In the genomic region with DNA sequence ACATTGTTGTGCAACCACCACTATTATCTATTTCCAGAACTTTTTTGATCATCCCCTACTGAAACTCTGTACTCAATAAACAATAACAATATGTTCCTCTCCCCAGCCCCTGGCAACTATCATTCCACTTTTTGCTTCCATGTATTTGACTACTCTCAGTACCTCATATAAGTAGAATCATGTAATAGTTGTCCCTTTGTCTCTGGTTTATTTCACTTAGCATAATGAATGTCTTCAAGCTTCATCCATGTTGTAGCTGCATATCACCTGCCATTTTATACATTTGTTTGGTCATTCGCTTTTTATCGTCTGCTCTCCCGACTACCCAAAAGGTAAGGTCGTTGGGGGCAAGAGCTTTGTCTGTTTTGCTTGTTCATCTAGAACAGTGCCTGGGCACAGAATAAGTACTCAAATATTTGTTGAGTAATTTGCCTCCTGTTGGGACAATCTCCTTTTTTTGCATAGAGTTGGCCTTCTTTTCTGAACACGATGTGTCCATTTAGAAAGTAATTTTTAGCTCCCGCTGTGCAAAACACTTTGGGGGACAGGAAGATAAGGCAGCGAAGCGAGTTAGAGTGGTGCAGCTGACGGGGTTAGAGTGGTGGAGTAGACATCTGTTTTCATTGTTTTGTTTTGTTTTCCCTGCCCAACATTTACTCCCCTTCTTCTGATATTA, we compare ENCODE assay signal across 18 cellular contexts.
DNase-seq lines count a peak whose midpoint lies in the region; ATAC-seq and TF ChIP-seq lines count a peak whose summit lies in the region.
"Had no signal": no experiment of that assay in that cellular context is flagged by ENCODE, and none has a peak within 500 bp of the region (broad histone marks: within the 10 kb centered on the region; RNA-seq: fewer than 3 reads in every experiment).

No MANE protein-coding gene starts in this region.

- no peak overlapping the region for H2BK120ac ChIP-seq in IMR-90 (ENCODE audit: low read depth, low read length)

- H3K4me2 ChIP-seq in IMR-90 (ENCODE audit: low read depth, low read length): no peak overlapping the region

- no peak overlapping the region for H2AK9ac ChIP-seq in IMR-90 (replicated peaks; ENCODE audit: low read depth, low read length, poor library complexity)

- no peak overlapping the region for H3K9ac ChIP-seq in IMR-90 (ENCODE audit: low read depth, low read length)
- H3K9ac ChIP-seq: GM23248 had no signal

- no peak overlapping the region for H3K23ac ChIP-seq in IMR-90 (ENCODE audit: low read depth, low read length)

- H3K36me3 ChIP-seq in IMR-90 (ENCODE audit: control insufficient read depth, insufficient read depth, low read length) (no peaks in the 10 kb centered on the region), thyroid gland (no peaks in the 10 kb centered on the region), spleen (no peaks in the 10 kb centered on the region)
- H3K36me3 ChIP-seq: breast epithelium, upper lobe of left lung had no signal

- no peak overlapping the region for H2BK5ac ChIP-seq in IMR-90 (ENCODE audit: low read depth, low read length, poor library complexity, severe bottlenecking)

- TF ChIP-seq RAD21 in IMR-90 (IDR thresholded peaks at IDR 0.05; ENCODE audit: low read length): no peak

- intact Hi-C loops in IMR-90 (cut with micrococcal nuclease): no loop called here
- intact Hi-C loops in left ventricle myocardium superior (cut with micrococcal nuclease): no loop called here
- intact Hi-C loops in thyroid gland (cut with DNase I): no loop called here
- intact Hi-C loops in spleen (cut with DNase I; ENCODE audit: low total_unique reads): no loop called here

- ATAC-seq in IMR-90 (ENCODE audit: low read depth) (no peak), left ventricle myocardium superior (peak; percentile 39), GM19023 (IDR thresholded peaks at IDR 0.05; ENCODE audit: unreplicated experiment) (no peak)
- ATAC-seq: naive thymus-derived CD8-positive, alpha-beta T cell; T-helper 17 cell had no signal

- in situ Hi-C loops in IMR-90 (cut with MboI; ENCODE audit: low sequenced_read_pairs): no loop called here

- H2BK15ac ChIP-seq in IMR-90 (ENCODE audit: low read depth, low read length): no peak overlapping the region

- no peaks in the 10 kb centered on the region for H4K20me1 ChIP-seq in IMR-90 (ENCODE audit: insufficient read depth, low read length)

- H2AFZ ChIP-seq in IMR-90 (replicated peaks; ENCODE audit: low read length, poor library complexity): no peak overlapping the region
- H2AFZ ChIP-seq: GM23248 had no signal

- no peak overlapping the region for H3K4me3 ChIP-seq in IMR-90 (ENCODE audit: insufficient read depth, low read depth, low read length)
- no peak overlapping the region for H3K4me3 ChIP-seq in thyroid gland (replicated peaks in 1 of 3)
- no peak overlapping the region for H3K4me3 ChIP-seq in spleen
- H3K4me3 ChIP-seq: breast epithelium, GM23248, upper lobe of left lung had no signal

- H2BK20ac ChIP-seq in IMR-90 (ENCODE audit: low read depth, low read length): no peak overlapping the region

- H3K9me1 ChIP-seq in IMR-90 (ENCODE audit: insufficient read depth, low read length): peaks cover 1% of the 10 kb centered on the region; the same call in 1 of the 2 replicates

- H3K79me1 ChIP-seq in IMR-90 (ENCODE audit: low read depth in 1 of 2, low read length in 2 of 2): no peaks in the 10 kb centered on the region

- no CpG with 5 or more reads among the region's 9 CpGs for WGBS in IMR-90 (ENCODE audit: extremely low coverage in 2 of 2, insufficient read length in 1 of 2), 2 experiments
- WGBS in thyroid gland, 2 donors: 40 to 45% methylated on average over 9 of the region's 9 CpGs
- WGBS in spleen, 5 donors: 86 to 93% (median 89%) methylated on average over 9 of the region's 9 CpGs

- dilution Hi-C loops in IMR-90 (cut with HindIII; ENCODE audit: low sequenced_read_pairs, unreplicated experiment): no loop called here

- CTCF ChIA-PET in IMR-90 (lab: Yijun Ruan, JAX): no interaction called here
- CTCF ChIA-PET in RWPE1 (lab: Yijun Ruan, JAX): no interaction called here

- H3K18ac ChIP-seq in IMR-90 (ENCODE audit: low read depth, low read length): no peak overlapping the region

- no peak overlapping the region for H4K91ac ChIP-seq in IMR-90 (ENCODE audit: insufficient read depth, low read depth, low read length)

- H4K8ac ChIP-seq in IMR-90 (ENCODE audit: low read depth in 2 of 2, low read length in 2 of 2): no peak overlapping the region

- H3K9me3 ChIP-seq in IMR-90 (ENCODE audit: control insufficient read depth, insufficient read depth, low read length) (peaks cover 3% of the 10 kb centered on the region), thyroid gland (no peaks in the 10 kb centered on the region), spleen (peaks cover 0 to 19% (median 14%) of the 10 kb centered on the region in 8 donors)

- no peak for DNase-seq in IMR-90
- DNase-seq in NCI-H345 treated with DMSO at 0.1 percent for 48 hours (lab: John Stamatoyannopoulos, UW; ENCODE audit: unreplicated experiment): peak; percentile 94
- no peak for DNase-seq in left ventricle myocardium superior
- DNase-seq in thyroid gland: peak; percentile 64 to 67
- no peak for DNase-seq in RWPE1 (ENCODE audit: low spot score)
- no peak for DNase-seq in spleen
- DNase-seq: activated CD4-positive, CD25-positive, alpha-beta regulatory T cell treated with anti-CD3 and anti-CD28 coated beads, Interleukin-2, amount 50 U/mL, for 72 hours; activated naive CD4-positive, alpha-beta T cell treated with anti-CD3 and anti-CD28 coated beads, Interleukin-2, amount 50 U/mL, for 16 hours; activated T-cell treated with anti-CD3 and anti-CD28 coated beads for 4 hours; DMS79 treated with DMSO at 0.1 percent for 48 hours; GM23248; naive thymus-derived CD8-positive, alpha-beta T cell; NCI-H82; RPMI8226; T-helper 17 cell; upper lobe of left lung had no signal

- no peak overlapping the region for H3K4ac ChIP-seq in IMR-90 (ENCODE audit: low read depth, low read length)

- POLR2A ChIA-PET in IMR-90 (lab: Charles Lee; ENCODE audit: unreplicated experiment): no interaction called here
- POLR2A ChIA-PET in RWPE1 (lab: Yijun Ruan, JAX; ENCODE audit: low non-redundant PET): no interaction called here

- H4K5ac ChIP-seq in IMR-90 (ENCODE audit: low read depth, low read length): no peak overlapping the region

- no TSS peak for BruUV-seq in IMR-90 (replicated peaks; lab: Mats Ljungman, UMichigan)

- H3K4me1 ChIP-seq in IMR-90 (ENCODE audit: control insufficient read depth, insufficient read depth, low read length): peaks cover 12% of the 10 kb centered on the region
- peaks cover 52 to 69% of the 10 kb centered on the region in 2 donors for H3K4me1 ChIP-seq in thyroid gland
- H3K4me1 ChIP-seq in spleen: no peaks in the 10 kb centered on the region
- H3K4me1 ChIP-seq: breast epithelium had no signal

- no peak overlapping the region for H3K27ac ChIP-seq in IMR-90 (ENCODE audit: insufficient read depth, low read length)
- peak overlapping the region; percentile 87 to 89 (median 88) for H3K27ac ChIP-seq in thyroid gland
- H3K27ac ChIP-seq in RWPE1: no peak overlapping the region
- H3K27ac ChIP-seq in spleen: no peak overlapping the region
- H3K27ac ChIP-seq: breast epithelium, GM23248 had no signal

- no peak overlapping the region for H2AK5ac ChIP-seq in IMR-90 (ENCODE audit: low read depth, low read length)

- no peak overlapping the region for H3K56ac ChIP-seq in IMR-90 (ENCODE audit: extremely low read depth, insufficient read depth, low read length)

- H3K27me3 ChIP-seq in IMR-90 (ENCODE audit: control insufficient read depth, insufficient read depth, low read length): no peaks in the 10 kb centered on the region
- no peaks in the 10 kb centered on the region for H3K27me3 ChIP-seq in thyroid gland
- H3K27me3 ChIP-seq in spleen (replicated peaks in 1 of 7): no peaks in the 10 kb centered on the region
- H3K27me3 ChIP-seq: breast epithelium, upper lobe of left lung had no signal

- no peak overlapping the region for H3K14ac ChIP-seq in IMR-90 (replicated peaks; ENCODE audit: low read depth, low read length)

- TF ChIP-seq CTCF in IMR-90 (conservative IDR thresholded peaks at IDR 0.05; ENCODE audit: low read depth, low read length) (no peak), thyroid gland (IDR thresholded peaks at IDR 0.05) (no peak), RWPE1 (conservative IDR thresholded peaks at IDR 0.05; ENCODE audit: low read depth) (no peak), spleen (IDR thresholded peaks at IDR 0.05 in 8 of 11, conservative IDR thresholded peaks at IDR 0.05 in 3 of 11) (no peak)

- TF ChIP-seq POLR2A in IMR-90 (IDR thresholded peaks at IDR 0.05; ENCODE audit: low read depth, low read length) (no peak), thyroid gland (IDR thresholded peaks at IDR 0.05) (no peak), spleen (IDR thresholded peaks at IDR 0.05) (no peak)

TF ChIP-seq in IMR-90, 13 proteins besides CTCF, POLR2A, EP300 and RAD21:
- 0 out of 2 replicates have a peak, but pooled peaks have one; percentile 7 for TF ChIP-seq CEBPB (IDR thresholded peaks at IDR 0.05; ENCODE audit: low read depth, low read length)
- TF ChIP-seq, protein P1, sequence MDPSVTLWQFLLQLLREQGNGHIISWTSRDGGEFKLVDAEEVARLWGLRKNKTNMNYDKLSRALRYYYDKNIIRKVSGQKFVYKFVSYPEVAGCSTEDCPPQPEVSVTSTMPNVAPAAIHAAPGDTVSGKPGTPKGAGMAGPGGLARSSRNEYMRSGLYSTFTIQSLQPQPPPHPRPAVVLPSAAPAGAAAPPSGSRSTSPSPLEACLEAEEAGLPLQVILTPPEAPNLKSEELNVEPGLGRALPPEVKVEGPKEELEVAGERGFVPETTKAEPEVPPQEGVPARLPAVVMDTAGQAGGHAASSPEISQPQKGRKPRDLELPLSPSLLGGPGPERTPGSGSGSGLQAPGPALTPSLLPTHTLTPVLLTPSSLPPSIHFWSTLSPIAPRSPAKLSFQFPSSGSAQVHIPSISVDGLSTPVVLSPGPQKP (IDR thresholded peaks at IDR 0.05; ENCODE audit: borderline replicate concordance, low read depth, low read length): no peak

Comparison
In these comparisons a context has a peak if more than half of its experiments do, and no peak if none do; other contexts are left out.
1. DNase-seq: peak in NCI-H345 treated with DMSO at 0.1 percent for 48 hours (single experiment) and thyroid gland (2 of 2); none in IMR-90 (single experiment), left ventricle myocardium superior (single experiment), RWPE1 (single experiment) and spleen (single experiment).
2. H3K27ac ChIP-seq: peak in thyroid gland (3 of 3); none in IMR-90 (single experiment), RWPE1 (single experiment) and spleen (0 of 8).